Comparison of ENCODE assay signal across 1 cellular context in the genomic region with DNA sequence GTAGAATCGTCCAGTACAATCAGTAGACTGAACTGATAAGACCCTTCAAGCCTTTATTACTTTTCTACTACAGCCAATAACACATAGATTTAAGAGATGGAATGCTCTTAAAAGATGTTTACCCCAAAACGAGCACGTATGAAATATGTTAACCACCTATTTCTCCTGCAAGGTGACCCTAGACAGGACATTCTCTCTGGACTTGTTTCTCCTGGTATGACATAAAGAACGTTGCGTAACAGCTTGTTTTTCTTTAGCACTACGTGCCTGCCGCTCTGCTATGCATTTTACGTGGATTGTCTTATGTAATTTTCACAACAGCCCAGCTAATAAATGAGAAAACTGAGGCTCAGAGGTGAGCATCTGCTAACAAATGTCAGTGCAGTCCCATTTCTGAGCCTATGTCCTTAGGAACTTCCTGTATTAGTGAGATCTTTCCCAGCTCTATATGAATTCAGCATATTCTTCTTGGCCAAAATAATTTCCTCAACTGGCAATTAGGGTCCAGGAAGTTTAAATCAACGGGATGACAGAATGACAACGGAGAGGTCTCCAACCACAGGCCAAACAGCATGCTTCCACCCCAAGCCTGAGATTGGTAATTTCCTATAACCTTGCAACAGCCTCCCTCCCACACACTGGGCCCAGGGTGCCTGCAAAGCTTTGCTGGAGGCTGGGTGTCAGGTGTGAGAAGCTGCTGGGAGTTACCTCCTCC.
TF ChIP-seq lines count a peak whose summit lies in the region.

No MANE protein-coding gene starts in this region.

TF ChIP-seq in A549, 52 proteins besides CTCF, POLR2A, EP300 and RAD21 (continued from another document):
- no peak for TF ChIP-seq HEYL (CRISPR knock-in tag; IDR thresholded peaks at IDR 0.05)
- no peak for TF ChIP-seq CBX8 (IDR thresholded peaks at IDR 0.05)
- TF ChIP-seq CHD2 (IDR thresholded peaks at IDR 0.05; ENCODE audit: low read length, partially characterized antibody) = no peak
- no peak for TF ChIP-seq CHD4 (IDR thresholded peaks at IDR 0.05; ENCODE audit: borderline replicate concordance)
- peak; percentile 64 for TF ChIP-seq POLR2AphosphoS2 (conservative IDR thresholded peaks at IDR 0.05; ENCODE audit: low read length)
- TF ChIP-seq MYC (IDR thresholded peaks at IDR 0.05; ENCODE audit: borderline replicate concordance, low read length) = no peak
- TF ChIP-seq HDAC2 (IDR thresholded peaks at IDR 0.05) = no peak
- TF ChIP-seq, protein P1, sequence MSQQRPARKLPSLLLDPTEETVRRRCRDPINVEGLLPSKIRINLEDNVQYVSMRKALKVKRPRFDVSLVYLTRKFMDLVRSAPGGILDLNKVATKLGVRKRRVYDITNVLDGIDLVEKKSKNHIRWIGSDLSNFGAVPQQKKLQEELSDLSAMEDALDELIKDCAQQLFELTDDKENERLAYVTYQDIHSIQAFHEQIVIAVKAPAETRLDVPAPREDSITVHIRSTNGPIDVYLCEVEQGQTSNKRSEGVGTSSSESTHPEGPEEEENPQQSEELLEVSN (IDR thresholded peaks at IDR 0.05; ENCODE audit: borderline replicate concordance, low read depth) = no peak
- TF ChIP-seq HOXB5 (CRISPR knock-in tag; IDR thresholded peaks at IDR 0.05) = no peak
- TF ChIP-seq, protein P2, sequence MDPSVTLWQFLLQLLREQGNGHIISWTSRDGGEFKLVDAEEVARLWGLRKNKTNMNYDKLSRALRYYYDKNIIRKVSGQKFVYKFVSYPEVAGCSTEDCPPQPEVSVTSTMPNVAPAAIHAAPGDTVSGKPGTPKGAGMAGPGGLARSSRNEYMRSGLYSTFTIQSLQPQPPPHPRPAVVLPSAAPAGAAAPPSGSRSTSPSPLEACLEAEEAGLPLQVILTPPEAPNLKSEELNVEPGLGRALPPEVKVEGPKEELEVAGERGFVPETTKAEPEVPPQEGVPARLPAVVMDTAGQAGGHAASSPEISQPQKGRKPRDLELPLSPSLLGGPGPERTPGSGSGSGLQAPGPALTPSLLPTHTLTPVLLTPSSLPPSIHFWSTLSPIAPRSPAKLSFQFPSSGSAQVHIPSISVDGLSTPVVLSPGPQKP (IDR thresholded peaks at IDR 0.05; ENCODE audit: low read depth, low read length) = no peak
- TF ChIP-seq CBX2 (IDR thresholded peaks at IDR 0.05; ENCODE audit: borderline replicate concordance, low read depth) = no peak
- TF ChIP-seq, protein P3, sequence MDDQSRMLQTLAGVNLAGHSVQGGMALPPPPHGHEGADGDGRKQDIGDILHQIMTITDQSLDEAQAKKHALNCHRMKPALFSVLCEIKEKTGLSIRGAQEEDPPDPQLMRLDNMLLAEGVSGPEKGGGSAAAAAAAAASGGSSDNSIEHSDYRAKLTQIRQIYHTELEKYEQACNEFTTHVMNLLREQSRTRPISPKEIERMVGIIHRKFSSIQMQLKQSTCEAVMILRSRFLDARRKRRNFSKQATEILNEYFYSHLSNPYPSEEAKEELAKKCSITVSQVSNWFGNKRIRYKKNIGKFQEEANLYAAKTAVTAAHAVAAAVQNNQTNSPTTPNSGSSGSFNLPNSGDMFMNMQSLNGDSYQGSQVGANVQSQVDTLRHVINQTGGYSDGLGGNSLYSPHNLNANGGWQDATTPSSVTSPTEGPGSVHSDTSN (IDR thresholded peaks at IDR 0.05) = no peak
- no peak for TF ChIP-seq NFE2L2 (conservative IDR thresholded peaks at IDR 0.05; ENCODE audit: low read length)
- TF ChIP-seq HOXA7 (CRISPR knock-in tag; IDR thresholded peaks at IDR 0.05) = peak; percentile 95
- TF ChIP-seq ZSCAN20 (CRISPR knock-in tag; IDR thresholded peaks at IDR 0.05) = no peak
- no peak for TF ChIP-seq MAZ (IDR thresholded peaks at IDR 0.05; ENCODE audit: borderline replicate concordance, low read depth, low read length)
- TF ChIP-seq BHLHE40 (IDR thresholded peaks at IDR 0.05; ENCODE audit: low read depth, low read length) = no peak
- no peak for TF ChIP-seq RCOR1 (IDR thresholded peaks at IDR 0.05; ENCODE audit: low read depth, low read length)
- TF ChIP-seq, protein P4, sequence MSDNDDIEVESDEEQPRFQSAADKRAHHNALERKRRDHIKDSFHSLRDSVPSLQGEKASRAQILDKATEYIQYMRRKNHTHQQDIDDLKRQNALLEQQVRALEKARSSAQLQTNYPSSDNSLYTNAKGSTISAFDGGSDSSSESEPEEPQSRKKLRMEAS (IDR thresholded peaks at IDR 0.05) = no peak
- TF ChIP-seq RNF2 (IDR thresholded peaks at IDR 0.05; ENCODE audit: borderline replicate concordance, low read depth) = no peak
- TF ChIP-seq FOSB (CRISPR knock-in tag; IDR thresholded peaks at IDR 0.05) = peak; percentile 22; the same call in 1 of the 2 replicates
- peak; percentile 80 for TF ChIP-seq RARB (CRISPR knock-in tag; IDR thresholded peaks at IDR 0.05)
